ENCODE assay signal across 9 cellular contexts in genomic region chr6:105560611-105561066, GRCh38.
DNase-seq lines count a peak whose midpoint lies in the region; ATAC-seq and TF ChIP-seq lines count a peak whose summit lies in the region.
"Had no signal": no experiment of that assay in that cellular context is flagged by ENCODE, and none has a peak within 500 bp of the region (broad histone marks: within the 10 kb centered on the region; RNA-seq: fewer than 3 reads in every experiment).

No MANE protein-coding gene starts in this region.

- H3K27ac Mint-ChIP-seq in activated naive CD8-positive, alpha-beta T cell treated with anti-CD3 and anti-CD28 coated beads, Interleukin-2, amount 50 U/mL, for 24 hours, result peak overlapping the region; percentile 20
- H3K27ac Mint-ChIP-seq in activated naive CD8-positive, alpha-beta T cell treated with anti-CD3 and anti-CD28 coated beads for 36 hours, result no peak overlapping the region
- H3K27ac Mint-ChIP-seq in T-helper 1 cell treated with Interleukin-12 subunit alpha and Interleukin-12 subunit beta and Interleukin-4 antibody, amounts not matched to agents 30 μg/mL and 1 μg/mL, for 36 hours, result peak overlapping the region; percentile 31
- H3K27ac Mint-ChIP-seq in mesothelial cell of epicardium, result no peak overlapping the region

- peaks cover 13% of the 10 kb centered on the region for H3K27me3 Mint-ChIP-seq in activated naive CD8-positive, alpha-beta T cell treated with anti-CD3 and anti-CD28 coated beads, Interleukin-2, amount 50 U/mL, for 24 hours
- peaks cover 13% of the 10 kb centered on the region for H3K27me3 Mint-ChIP-seq in activated naive CD8-positive, alpha-beta T cell treated with anti-CD3 and anti-CD28 coated beads for 36 hours
- peaks cover 16% of the 10 kb centered on the region for H3K27me3 Mint-ChIP-seq in T-helper 1 cell treated with Interleukin-12 subunit alpha and Interleukin-12 subunit beta and Interleukin-4 antibody, amounts not matched to agents 30 μg/mL and 1 μg/mL, for 36 hours (ENCODE audit: low read depth)
- peaks cover 13% of the 10 kb centered on the region for H3K27me3 Mint-ChIP-seq in mesothelial cell of epicardium (ENCODE audit: low read depth)

- CTCF ChIA-PET in HEK293T (lab: Yijun Ruan, JAX), result no interaction called here

- no peak overlapping the region for H3K27ac ChIP-seq in dorsolateral prefrontal cortex
- H3K27ac ChIP-seq: cardiac muscle cell had no signal

- H3K4me3 Mint-ChIP-seq in activated naive CD8-positive, alpha-beta T cell treated with anti-CD3 and anti-CD28 coated beads, Interleukin-2, amount 50 U/mL, for 24 hours, result no peak overlapping the region
- no peak overlapping the region for H3K4me3 Mint-ChIP-seq in activated naive CD8-positive, alpha-beta T cell treated with anti-CD3 and anti-CD28 coated beads for 36 hours
- H3K4me3 Mint-ChIP-seq in T-helper 1 cell treated with Interleukin-12 subunit alpha and Interleukin-12 subunit beta and Interleukin-4 antibody, amounts not matched to agents 30 μg/mL and 1 μg/mL, for 36 hours, result no peak overlapping the region
- H3K4me3 Mint-ChIP-seq in mesothelial cell of epicardium, result no peak overlapping the region

- DNase-seq in activated naive CD8-positive, alpha-beta T cell treated with anti-CD3 and anti-CD28 coated beads, Interleukin-2, amount 50 U/mL, for 24 hours, result no peak
- no peak for DNase-seq in activated naive CD8-positive, alpha-beta T cell treated with anti-CD3 and anti-CD28 coated beads for 36 hours
- DNase-seq in glomerular visceral epithelial cell (ENCODE audit: extremely low spot score) (no peak), dorsolateral prefrontal cortex (no peak), HEK293T (ENCODE audit: extremely low spot score) (no peak), mesothelial cell of epicardium (ENCODE audit: low spot score in 2 of 2, unreplicated experiment in 2 of 2) (no peak)

- TF ChIP-seq CTCF in dorsolateral prefrontal cortex (IDR thresholded peaks at IDR 0.05 in 54 of 56, conservative IDR thresholded peaks at IDR 0.05 in 2 of 56; ENCODE audit: low read depth in 1 of 56, partially characterized antibody in 56 of 56) (no peak), mesothelial cell of epicardium (IDR thresholded peaks at IDR 0.05; ENCODE audit: unreplicated experiment) (no peak)

- POLR2A ChIA-PET in HEK293T (lab: Yijun Ruan, JAX), result no interaction called here

- intact Hi-C loops in dorsolateral prefrontal cortex (cut with DNase I), result no loop called here

- peaks cover 9% of the 10 kb centered on the region for H3K4me1 Mint-ChIP-seq in activated naive CD8-positive, alpha-beta T cell treated with anti-CD3 and anti-CD28 coated beads, Interleukin-2, amount 50 U/mL, for 24 hours
- no peaks in the 10 kb centered on the region for H3K4me1 Mint-ChIP-seq in activated naive CD8-positive, alpha-beta T cell treated with anti-CD3 and anti-CD28 coated beads for 36 hours
- peaks cover 9% of the 10 kb centered on the region for H3K4me1 Mint-ChIP-seq in T-helper 1 cell treated with Interleukin-12 subunit alpha and Interleukin-12 subunit beta and Interleukin-4 antibody, amounts not matched to agents 30 μg/mL and 1 μg/mL, for 36 hours (ENCODE audit: low read depth)
- H3K4me1 Mint-ChIP-seq in mesothelial cell of epicardium, result no peaks in the 10 kb centered on the region

- peaks cover 11% of the 10 kb centered on the region for H3K9me3 Mint-ChIP-seq in activated naive CD8-positive, alpha-beta T cell treated with anti-CD3 and anti-CD28 coated beads, Interleukin-2, amount 50 U/mL, for 24 hours
- H3K9me3 Mint-ChIP-seq in activated naive CD8-positive, alpha-beta T cell treated with anti-CD3 and anti-CD28 coated beads for 36 hours, result peaks cover 7% of the 10 kb centered on the region
- peaks cover 34% of the 10 kb centered on the region for H3K9me3 Mint-ChIP-seq in T-helper 1 cell treated with Interleukin-12 subunit alpha and Interleukin-12 subunit beta and Interleukin-4 antibody, amounts not matched to agents 30 μg/mL and 1 μg/mL, for 36 hours
- peaks cover 18% of the 10 kb centered on the region for H3K9me3 Mint-ChIP-seq in mesothelial cell of epicardium

- peak; percentile 91 for ATAC-seq in activated naive CD8-positive, alpha-beta T cell treated with anti-CD3 and anti-CD28 coated beads, Interleukin-2, amount 50 U/mL, for 24 hours
- ATAC-seq in HG02885 (IDR thresholded peaks at IDR 0.05; ENCODE audit: poor library complexity, unreplicated experiment), result peak; percentile 93

- no peaks in the 10 kb centered on the region for H3K27me3 ChIP-seq in dorsolateral prefrontal cortex
- H3K27me3 ChIP-seq: cardiac muscle cell had no signal

- H3K36me3 Mint-ChIP-seq in activated naive CD8-positive, alpha-beta T cell treated with anti-CD3 and anti-CD28 coated beads, Interleukin-2, amount 50 U/mL, for 24 hours (ENCODE audit: low read depth), result no peaks in the 10 kb centered on the region
- H3K36me3 Mint-ChIP-seq in activated naive CD8-positive, alpha-beta T cell treated with anti-CD3 and anti-CD28 coated beads for 36 hours, result peaks cover 2% of the 10 kb centered on the region
- peaks cover 11% of the 10 kb centered on the region for H3K36me3 Mint-ChIP-seq in T-helper 1 cell treated with Interleukin-12 subunit alpha and Interleukin-12 subunit beta and Interleukin-4 antibody, amounts not matched to agents 30 μg/mL and 1 μg/mL, for 36 hours (ENCODE audit: low read depth)
- H3K36me3 Mint-ChIP-seq in mesothelial cell of epicardium, result no peaks in the 10 kb centered on the region

- H3K4me3 ChIP-seq in dorsolateral prefrontal cortex, result no peak overlapping the region
- H3K4me3 ChIP-seq: cardiac muscle cell had no signal

TF ChIP-seq in HEK293T, 16 proteins besides CTCF, POLR2A, EP300 and RAD21:
- TF ChIP-seq BHLHE40 (IDR thresholded peaks at IDR 0.05; ENCODE audit: borderline replicate concordance) (no peak), ARNT (IDR thresholded peaks at IDR 0.05) (no peak), FOXK2 (IDR thresholded peaks at IDR 0.05) (no peak), HDGF (IDR thresholded peaks at IDR 0.05; ENCODE audit: borderline replicate concordance) (no peak), ZNF384 (IDR thresholded peaks at IDR 0.05) (no peak), TARDBP (IDR thresholded peaks at IDR 0.05) (no peak), SUZ12 (IDR thresholded peaks at IDR 0.05) (no peak)

Comparison
In these comparisons a context has a peak if more than half of its experiments do, and no peak if none do; other contexts are left out.
1. H3K27ac Mint-ChIP-seq: peak in activated naive CD8-positive, alpha-beta T cell treated with anti-CD3 and anti-CD28 coated beads, Interleukin-2, amount 50 U/mL, for 24 hours (single experiment) and T-helper 1 cell treated with Interleukin-12 subunit alpha and Interleukin-12 subunit beta and Interleukin-4 antibody, amounts not matched to agents 30 μg/mL and 1 μg/mL, for 36 hours (single experiment); none in activated naive CD8-positive, alpha-beta T cell treated with anti-CD3 and anti-CD28 coated beads for 36 hours (single experiment) and mesothelial cell of epicardium (single experiment).